In genomic region chr7:111232249-111233084, GRCh38 we compare ENCODE assay signal across 9 cellular contexts.
DNase-seq lines count a peak whose midpoint lies in the region; ATAC-seq and TF ChIP-seq lines count a peak whose summit lies in the region.
"Had no signal": no experiment of that assay in that cellular context is flagged by ENCODE, and none has a peak within 500 bp of the region (broad histone marks: within the 10 kb centered on the region; RNA-seq: fewer than 3 reads in every experiment).

No MANE protein-coding gene starts in this region.

- no peak overlapping the region for H3K9ac ChIP-seq in GM23248

- peaks cover 4% of the 10 kb centered on the region; the same call in 1 of the 2 replicates for H3F3A ChIP-seq in GM23248 (ENCODE audit: insufficient read depth)

- 67% methylated on average over 3 of the region's 3 CpGs for WGBS in GM23248 (ENCODE audit: low coverage in 1 of 2, low lambda C conversion rate in 2 of 2, missing lambda C conversion rate in 2 of 2), 2 experiments

- H3K4me1 ChIP-seq in GM23248 (ENCODE audit: insufficient read depth): peaks cover 16% of the 10 kb centered on the region
- H3K4me1 ChIP-seq: right lobe of liver had no signal

- peak overlapping the region; percentile 40 for H3K4me2 ChIP-seq in GM23248 (ENCODE audit: unreplicated experiment)

- no peak overlapping the region for H3K4me3 ChIP-seq in GM06990 (replicated peaks; ENCODE audit: low read depth, low read length)
- no peak overlapping the region for H3K4me3 ChIP-seq in GM23248
- H3K4me3 ChIP-seq in fibroblast of pulmonary artery (replicated peaks; ENCODE audit: low read depth, low read length): no peak overlapping the region
- H3K4me3 ChIP-seq: right lobe of liver had no signal

- H3K27me3 ChIP-seq in GM06990 (replicated peaks; ENCODE audit: control insufficient read depth, insufficient read depth, low read length) (no peaks in the 10 kb centered on the region), GM23248 (replicated peaks; ENCODE audit: insufficient read depth) (no peaks in the 10 kb centered on the region)
- H3K27me3 ChIP-seq: right lobe of liver had no signal

- H3K79me2 ChIP-seq in GM23248 (ENCODE audit: insufficient read depth): no peaks in the 10 kb centered on the region

- no peaks in the 10 kb centered on the region for H4K20me1 ChIP-seq in GM23248 (ENCODE audit: insufficient read depth)

- H3K36me3 ChIP-seq in GM06990 (ENCODE audit: control insufficient read depth, insufficient read depth, low read length) (no peaks in the 10 kb centered on the region), GM23248 (ENCODE audit: low read depth) (no peaks in the 10 kb centered on the region)
- H3K36me3 ChIP-seq: right lobe of liver had no signal

- H3K9me3 ChIP-seq in GM23248 (ENCODE audit: low read depth): no peaks in the 10 kb centered on the region
- H3K9me3 ChIP-seq: right lobe of liver had no signal

- ATAC-seq in HG03108 (IDR thresholded peaks at IDR 0.05; ENCODE audit: unreplicated experiment): no peak

- H3K27ac ChIP-seq in GM23248: no peak overlapping the region
- H3K27ac ChIP-seq: right lobe of liver had no signal

- no peaks in the 10 kb centered on the region for H3K9me2 ChIP-seq in GM23248 (ENCODE audit: insufficient read depth)

- in situ Hi-C loops in GM23248 (cut with MboI): no loop called here

- H2AFZ ChIP-seq in GM23248: no peak overlapping the region

- no peak for TF ChIP-seq CTCF in GM06990 (IDR thresholded peaks at IDR 0.05; ENCODE audit: insufficient read depth, low read length, poor library complexity, severe bottlenecking)
- no peak for TF ChIP-seq CTCF in fibroblast of pulmonary artery (IDR thresholded peaks at IDR 0.05; ENCODE audit: low read length, missing control alignments)

- DNase-seq in GM06990 (ENCODE audit: extremely low read depth, insufficient read length) (peak; percentile 22), GM23248 (peak; percentile 80), M059J (ENCODE audit: low read depth) (peak; percentile 74), fibroblast of pulmonary artery (ENCODE audit: low read depth) (peak; percentile 57), D341Med (ENCODE audit: low spot score) (no peak), T1000 (lab: John Stamatoyannopoulos, UW) (no peak), GM19238 (ENCODE audit: insufficient read length, low spot score) (no peak)
- DNase-seq: right lobe of liver had no signal

Comparison
In these comparisons a context has a peak if more than half of its experiments do, and no peak if none do; other contexts are left out.
1. DNase-seq: peak in GM06990 (single experiment), GM23248 (single experiment), M059J (single experiment) and fibroblast of pulmonary artery (single experiment); none in D341Med (single experiment), T1000 (single experiment) and GM19238 (single experiment).